In the genomic region with DNA sequence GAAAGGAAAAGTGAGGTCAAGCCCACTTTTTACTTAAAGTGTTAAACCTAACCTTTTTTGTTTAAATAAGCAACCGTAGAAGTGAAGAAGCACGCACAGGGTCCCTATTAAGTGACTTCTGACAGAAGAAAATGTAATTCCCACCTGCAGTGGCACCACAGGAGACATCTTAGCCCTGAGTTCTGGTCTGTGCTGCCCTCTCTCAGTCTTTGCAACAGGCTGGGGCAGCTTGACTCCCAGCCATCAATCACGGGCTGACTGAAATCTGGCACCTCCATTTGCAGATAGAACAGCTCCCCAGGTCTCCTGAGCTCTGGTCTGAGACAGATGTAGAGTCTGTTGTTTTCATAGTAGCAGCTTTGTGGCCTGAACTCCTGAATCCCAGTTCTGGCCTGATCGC, we compare ENCODE assay signal across 1 cellular context.
TF ChIP-seq lines count a peak whose summit lies in the region.

No MANE protein-coding gene starts in this region.

TF ChIP-seq in K562, 482 proteins besides CTCF, POLR2A, EP300 and RAD21 (continued from another document):
- TF ChIP-seq, protein P1, sequence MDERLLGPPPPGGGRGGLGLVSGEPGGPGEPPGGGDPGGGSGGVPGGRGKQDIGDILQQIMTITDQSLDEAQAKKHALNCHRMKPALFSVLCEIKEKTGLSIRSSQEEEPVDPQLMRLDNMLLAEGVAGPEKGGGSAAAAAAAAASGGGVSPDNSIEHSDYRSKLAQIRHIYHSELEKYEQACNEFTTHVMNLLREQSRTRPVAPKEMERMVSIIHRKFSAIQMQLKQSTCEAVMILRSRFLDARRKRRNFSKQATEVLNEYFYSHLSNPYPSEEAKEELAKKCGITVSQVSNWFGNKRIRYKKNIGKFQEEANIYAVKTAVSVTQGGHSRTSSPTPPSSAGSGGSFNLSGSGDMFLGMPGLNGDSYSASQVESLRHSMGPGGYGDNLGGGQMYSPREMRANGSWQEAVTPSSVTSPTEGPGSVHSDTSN (CRISPR knock-in tag; IDR thresholded peaks at IDR 0.05; ENCODE audit: low read depth), result 0 out of 2 replicates have a peak, but pooled peaks have one; percentile 45
- TF ChIP-seq, protein P1 (tag; conservative IDR thresholded peaks at IDR 0.05; ENCODE audit: low read depth), result peak; percentile 84
- TF ChIP-seq, protein P2, sequence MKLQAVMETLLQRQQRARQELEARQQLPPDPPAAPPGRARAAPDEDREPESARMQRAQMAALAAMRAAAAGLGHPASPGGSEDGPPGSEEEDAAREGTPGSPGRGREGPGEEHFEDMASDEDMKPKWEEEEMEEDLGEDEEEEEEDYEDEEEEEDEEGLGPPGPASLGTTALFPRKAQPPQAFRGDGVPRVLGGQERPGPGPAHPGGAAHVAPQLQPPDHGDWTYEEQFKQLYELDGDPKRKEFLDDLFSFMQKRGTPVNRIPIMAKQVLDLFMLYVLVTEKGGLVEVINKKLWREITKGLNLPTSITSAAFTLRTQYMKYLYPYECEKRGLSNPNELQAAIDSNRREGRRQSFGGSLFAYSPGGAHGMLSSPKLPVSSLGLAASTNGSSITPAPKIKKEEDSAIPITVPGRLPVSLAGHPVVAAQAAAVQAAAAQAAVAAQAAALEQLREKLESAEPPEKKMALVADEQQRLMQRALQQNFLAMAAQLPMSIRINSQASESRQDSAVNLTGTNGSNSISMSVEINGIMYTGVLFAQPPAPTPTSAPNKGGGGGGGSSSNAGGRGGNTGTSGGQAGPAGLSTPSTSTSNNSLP (IDR thresholded peaks at IDR 0.05; ENCODE audit: borderline replicate concordance, low read depth, low read length), result no peak
